In the genomic region with DNA sequence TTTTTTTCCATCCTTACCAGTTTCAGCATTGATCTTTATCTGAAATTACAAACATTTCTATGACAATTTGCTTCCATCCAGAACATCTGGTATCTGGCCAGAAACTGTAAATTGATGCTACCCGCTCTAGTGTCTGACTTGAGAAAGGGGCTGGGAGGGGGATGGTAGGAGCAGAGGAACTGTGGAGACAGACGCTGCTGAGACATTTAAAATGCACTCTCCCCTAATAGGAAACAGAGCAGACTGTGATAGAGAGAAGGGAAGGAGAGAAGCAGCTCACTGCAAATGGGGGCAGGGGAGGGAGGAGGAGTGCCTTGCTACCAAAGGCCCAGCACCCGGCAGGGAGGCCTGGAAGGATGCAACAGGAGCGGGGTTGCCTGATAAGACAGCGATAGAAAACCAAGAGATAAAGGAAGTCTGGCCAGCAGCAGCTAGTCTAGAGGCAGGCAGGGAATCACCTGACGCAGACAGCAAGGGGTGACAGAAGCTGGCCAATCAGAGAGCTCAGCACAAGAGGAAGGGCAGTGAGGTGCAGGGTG, we compare ENCODE assay signal across 1 cellular context.
TF ChIP-seq lines count a peak whose summit lies in the region.

No MANE protein-coding gene starts in this region.

TF ChIP-seq in K562, 482 proteins besides CTCF, POLR2A, EP300 and RAD21 (continued from another document and continues in another):
- TF ChIP-seq PATZ1 (CRISPR knock-in tag; IDR thresholded peaks at IDR 0.05; ENCODE audit: borderline replicate concordance) = no peak
- TF ChIP-seq TAF15 (IDR thresholded peaks at IDR 0.05; ENCODE audit: low read depth, low read length) = no peak
- no peak for TF ChIP-seq ZBTB1 (CRISPR knock-in tag; IDR thresholded peaks at IDR 0.05; ENCODE audit: borderline replicate concordance, low read depth)
- TF ChIP-seq NEUROD1 (IDR thresholded peaks at IDR 0.05; ENCODE audit: borderline replicate concordance, low read depth, low read length, partially characterized antibody) = no peak
- no peak for TF ChIP-seq GATAD2B (IDR thresholded peaks at IDR 0.05; ENCODE audit: borderline replicate concordance)
- no peak for TF ChIP-seq LCOR (CRISPR knock-in tag; IDR thresholded peaks at IDR 0.05)
- TF ChIP-seq MAFK (IDR thresholded peaks at IDR 0.05; ENCODE audit: low read length) = no peak
- TF ChIP-seq CTBP1 (IDR thresholded peaks at IDR 0.05; ENCODE audit: borderline replicate concordance) = peak; percentile 96
- no peak for TF ChIP-seq PTBP1 (IDR thresholded peaks at IDR 0.05; ENCODE audit: low read depth, low read length)
- TF ChIP-seq, protein P1, sequence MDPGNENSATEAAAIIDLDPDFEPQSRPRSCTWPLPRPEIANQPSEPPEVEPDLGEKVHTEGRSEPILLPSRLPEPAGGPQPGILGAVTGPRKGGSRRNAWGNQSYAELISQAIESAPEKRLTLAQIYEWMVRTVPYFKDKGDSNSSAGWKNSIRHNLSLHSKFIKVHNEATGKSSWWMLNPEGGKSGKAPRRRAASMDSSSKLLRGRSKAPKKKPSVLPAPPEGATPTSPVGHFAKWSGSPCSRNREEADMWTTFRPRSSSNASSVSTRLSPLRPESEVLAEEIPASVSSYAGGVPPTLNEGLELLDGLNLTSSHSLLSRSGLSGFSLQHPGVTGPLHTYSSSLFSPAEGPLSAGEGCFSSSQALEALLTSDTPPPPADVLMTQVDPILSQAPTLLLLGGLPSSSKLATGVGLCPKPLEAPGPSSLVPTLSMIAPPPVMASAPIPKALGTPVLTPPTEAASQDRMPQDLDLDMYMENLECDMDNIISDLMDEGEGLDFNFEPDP (CRISPR knock-in tag; IDR thresholded peaks at IDR 0.05) = no peak
- TF ChIP-seq RBM34 (IDR thresholded peaks at IDR 0.05; ENCODE audit: borderline replicate concordance, insufficient read depth, low read length) = no peak
- no peak for TF ChIP-seq SRSF3 (IDR thresholded peaks at IDR 0.05; ENCODE audit: insufficient read depth, low read length)
- peak in 1 of 2 experiments; percentile 92; a peak in 2 of 4 replicates for TF ChIP-seq RCOR1 (IDR thresholded peaks at IDR 0.05; ENCODE audit: borderline replicate concordance in 1 of 2, low read depth in 2 of 2, low read length in 2 of 2)
- TF ChIP-seq BCOR (IDR thresholded peaks at IDR 0.05) = no peak
- TF ChIP-seq ATF1 (CRISPR knock-in tag; IDR thresholded peaks at IDR 0.05) = no peak
- TF ChIP-seq ATF1 (tag; IDR thresholded peaks at IDR 0.05) = 0 out of 2 replicates have a peak, but pooled peaks have one; percentile 28
- TF ChIP-seq PKNOX1 (IDR thresholded peaks at IDR 0.05) = 0 out of 2 replicates have a peak, but pooled peaks have one; percentile 10
- no peak for TF ChIP-seq ZNF134 (CRISPR knock-in tag; conservative IDR thresholded peaks at IDR 0.05)
- no peak for TF ChIP-seq NCOA6 (IDR thresholded peaks at IDR 0.05)
- no peak for TF ChIP-seq MCM5 (IDR thresholded peaks at IDR 0.05; ENCODE audit: low read depth)
- TF ChIP-seq, protein P2, sequence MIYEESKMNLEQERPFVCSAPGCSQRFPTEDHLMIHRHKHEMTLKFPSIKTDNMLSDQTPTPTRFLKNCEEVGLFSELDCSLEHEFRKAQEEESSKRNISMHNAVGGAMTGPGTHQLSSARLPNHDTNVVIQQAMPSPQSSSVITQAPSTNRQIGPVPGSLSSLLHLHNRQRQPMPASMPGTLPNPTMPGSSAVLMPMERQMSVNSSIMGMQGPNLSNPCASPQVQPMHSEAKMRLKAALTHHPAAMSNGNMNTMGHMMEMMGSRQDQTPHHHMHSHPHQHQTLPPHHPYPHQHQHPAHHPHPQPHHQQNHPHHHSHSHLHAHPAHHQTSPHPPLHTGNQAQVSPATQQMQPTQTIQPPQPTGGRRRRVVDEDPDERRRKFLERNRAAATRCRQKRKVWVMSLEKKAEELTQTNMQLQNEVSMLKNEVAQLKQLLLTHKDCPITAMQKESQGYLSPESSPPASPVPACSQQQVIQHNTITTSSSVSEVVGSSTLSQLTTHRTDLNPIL (CRISPR knock-in tag; IDR thresholded peaks at IDR 0.05) = no peak
- TF ChIP-seq ZNF696 (CRISPR knock-in tag; conservative IDR thresholded peaks at IDR 0.05) = no peak
- TF ChIP-seq POLR2B (IDR thresholded peaks at IDR 0.05; ENCODE audit: low read depth, partially characterized antibody) = no peak
- TF ChIP-seq, protein P3, sequence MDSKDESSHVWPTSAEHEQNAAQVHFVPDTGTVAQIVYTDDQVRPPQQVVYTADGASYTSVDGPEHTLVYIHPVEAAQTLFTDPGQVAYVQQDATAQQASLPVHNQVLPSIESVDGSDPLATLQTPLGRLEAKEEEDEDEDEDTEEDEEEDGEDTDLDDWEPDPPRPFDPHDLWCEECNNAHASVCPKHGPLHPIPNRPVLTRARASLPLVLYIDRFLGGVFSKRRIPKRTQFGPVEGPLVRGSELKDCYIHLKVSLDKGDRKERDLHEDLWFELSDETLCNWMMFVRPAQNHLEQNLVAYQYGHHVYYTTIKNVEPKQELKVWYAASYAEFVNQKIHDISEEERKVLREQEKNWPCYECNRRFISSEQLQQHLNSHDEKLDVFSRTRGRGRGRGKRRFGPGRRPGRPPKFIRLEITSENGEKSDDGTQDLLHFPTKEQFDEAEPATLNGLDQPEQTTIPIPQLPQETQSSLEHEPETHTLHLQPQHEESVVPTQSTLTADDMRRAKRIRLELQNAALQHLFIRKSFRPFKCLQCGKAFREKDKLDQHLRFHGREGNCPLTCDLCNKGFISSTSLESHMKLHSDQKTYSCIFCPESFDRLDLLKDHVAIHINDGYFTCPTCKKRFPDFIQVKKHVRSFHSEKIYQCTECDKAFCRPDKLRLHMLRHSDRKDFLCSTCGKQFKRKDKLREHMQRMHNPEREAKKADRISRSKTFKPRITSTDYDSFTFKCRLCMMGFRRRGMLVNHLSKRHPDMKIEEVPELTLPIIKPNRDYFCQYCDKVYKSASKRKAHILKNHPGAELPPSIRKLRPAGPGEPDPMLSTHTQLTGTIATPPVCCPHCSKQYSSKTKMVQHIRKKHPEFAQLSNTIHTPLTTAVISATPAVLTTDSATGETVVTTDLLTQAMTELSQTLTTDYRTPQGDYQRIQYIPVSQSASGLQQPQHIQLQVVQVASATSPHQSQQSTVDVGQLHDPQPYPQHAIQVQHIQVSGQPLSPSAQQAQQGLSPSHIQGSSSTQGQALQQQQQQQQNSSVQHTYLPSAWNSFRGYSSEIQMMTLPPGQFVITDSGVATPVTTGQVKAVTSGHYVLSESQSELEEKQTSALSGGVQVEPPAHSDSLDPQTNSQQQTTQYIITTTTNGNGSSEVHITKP (IDR thresholded peaks at IDR 0.05; ENCODE audit: partially characterized antibody) = no peak
- TF ChIP-seq, protein P4, sequence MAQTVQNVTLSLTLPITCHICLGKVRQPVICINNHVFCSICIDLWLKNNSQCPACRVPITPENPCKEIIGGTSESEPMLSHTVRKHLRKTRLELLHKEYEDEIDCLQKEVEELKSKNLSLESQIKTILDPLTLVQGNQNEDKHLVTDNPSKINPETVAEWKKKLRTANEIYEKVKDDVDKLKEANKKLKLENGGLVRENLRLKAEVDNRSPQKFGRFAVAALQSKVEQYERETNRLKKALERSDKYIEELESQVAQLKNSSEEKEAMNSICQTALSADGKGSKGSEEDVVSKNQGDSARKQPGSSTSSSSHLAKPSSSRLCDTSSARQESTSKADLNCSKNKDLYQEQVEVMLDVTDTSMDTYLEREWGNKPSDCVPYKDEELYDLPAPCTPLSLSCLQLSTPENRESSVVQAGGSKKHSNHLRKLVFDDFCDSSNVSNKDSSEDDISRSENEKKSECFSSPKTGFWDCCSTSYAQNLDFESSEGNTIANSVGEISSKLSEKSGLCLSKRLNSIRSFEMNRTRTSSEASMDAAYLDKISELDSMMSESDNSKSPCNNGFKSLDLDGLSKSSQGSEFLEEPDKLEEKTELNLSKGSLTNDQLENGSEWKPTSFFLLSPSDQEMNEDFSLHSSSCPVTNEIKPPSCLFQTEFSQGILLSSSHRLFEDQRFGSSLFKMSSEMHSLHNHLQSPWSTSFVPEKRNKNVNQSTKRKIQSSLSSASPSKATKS (CRISPR knock-in tag; IDR thresholded peaks at IDR 0.05) = no peak
- no peak for TF ChIP-seq BRD9 (IDR thresholded peaks at IDR 0.05; ENCODE audit: low read depth, partially characterized antibody)
- TF ChIP-seq, protein P5, sequence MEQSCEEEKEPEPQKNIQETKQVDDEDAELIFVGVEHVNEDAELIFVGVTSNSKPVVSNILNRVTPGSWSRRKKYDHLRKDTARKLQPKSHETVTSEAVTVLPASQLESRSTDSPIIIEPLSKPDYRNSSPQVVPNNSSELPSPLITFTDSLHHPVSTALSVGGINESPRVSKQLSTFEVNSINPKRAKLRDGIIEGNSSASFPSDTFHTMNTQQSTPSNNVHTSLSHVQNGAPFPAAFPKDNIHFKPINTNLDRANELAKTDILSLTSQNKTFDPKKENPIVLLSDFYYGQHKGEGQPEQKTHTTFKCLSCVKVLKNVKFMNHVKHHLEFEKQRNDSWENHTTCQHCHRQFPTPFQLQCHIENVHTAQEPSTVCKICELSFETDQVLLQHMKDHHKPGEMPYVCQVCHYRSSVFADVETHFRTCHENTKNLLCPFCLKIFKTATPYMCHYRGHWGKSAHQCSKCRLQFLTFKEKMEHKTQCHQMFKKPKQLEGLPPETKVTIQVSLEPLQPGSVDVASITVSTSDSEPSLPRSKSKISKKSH (CRISPR knock-in tag; IDR thresholded peaks at IDR 0.05) = no peak
- TF ChIP-seq ZNF324 (CRISPR knock-in tag; IDR thresholded peaks at IDR 0.05) = no peak
- TF ChIP-seq ZBTB7A (IDR thresholded peaks at IDR 0.05; ENCODE audit: borderline replicate concordance, control insufficient read depth, low read depth, low read length) = no peak
- TF ChIP-seq, protein P6, sequence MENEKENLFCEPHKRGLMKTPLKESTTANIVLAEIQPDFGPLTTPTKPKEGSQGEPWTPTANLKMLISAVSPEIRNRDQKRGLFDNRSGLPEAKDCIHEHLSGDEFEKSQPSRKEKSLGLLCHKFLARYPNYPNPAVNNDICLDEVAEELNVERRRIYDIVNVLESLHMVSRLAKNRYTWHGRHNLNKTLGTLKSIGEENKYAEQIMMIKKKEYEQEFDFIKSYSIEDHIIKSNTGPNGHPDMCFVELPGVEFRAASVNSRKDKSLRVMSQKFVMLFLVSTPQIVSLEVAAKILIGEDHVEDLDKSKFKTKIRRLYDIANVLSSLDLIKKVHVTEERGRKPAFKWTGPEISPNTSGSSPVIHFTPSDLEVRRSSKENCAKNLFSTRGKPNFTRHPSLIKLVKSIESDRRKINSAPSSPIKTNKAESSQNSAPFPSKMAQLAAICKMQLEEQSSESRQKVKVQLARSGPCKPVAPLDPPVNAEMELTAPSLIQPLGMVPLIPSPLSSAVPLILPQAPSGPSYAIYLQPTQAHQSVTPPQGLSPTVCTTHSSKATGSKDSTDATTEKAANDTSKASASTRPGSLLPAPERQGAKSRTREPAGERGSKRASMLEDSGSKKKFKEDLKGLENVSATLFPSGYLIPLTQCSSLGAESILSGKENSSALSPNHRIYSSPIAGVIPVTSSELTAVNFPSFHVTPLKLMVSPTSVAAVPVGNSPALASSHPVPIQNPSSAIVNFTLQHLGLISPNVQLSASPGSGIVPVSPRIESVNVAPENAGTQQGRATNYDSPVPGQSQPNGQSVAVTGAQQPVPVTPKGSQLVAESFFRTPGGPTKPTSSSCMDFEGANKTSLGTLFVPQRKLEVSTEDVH (IDR thresholded peaks at IDR 0.05; ENCODE audit: low read depth, partially characterized antibody) = no peak
- TF ChIP-seq MEIS2 (IDR thresholded peaks at IDR 0.05; ENCODE audit: partially characterized antibody) = no peak
- 0 out of 4 replicates have a peak, but pooled peaks of 1 of the 2 experiments have one; percentile 16 for TF ChIP-seq SRF (CRISPR knock-in tag; IDR thresholded peaks at IDR 0.05)
- peak; percentile 52; the same call in 1 of the 2 replicates for TF ChIP-seq ARID1B (IDR thresholded peaks at IDR 0.05)
- no peak for TF ChIP-seq RBBP5 (IDR thresholded peaks at IDR 0.05; ENCODE audit: borderline replicate concordance, insufficient read depth, low read length, poor library complexity, severe bottlenecking)
- TF ChIP-seq EGR1 (conservative IDR thresholded peaks at IDR 0.05) = no peak
- TF ChIP-seq ARHGAP35 (IDR thresholded peaks at IDR 0.05; ENCODE audit: partially characterized antibody) = no peak
- no peak for TF ChIP-seq BCLAF1 (IDR thresholded peaks at IDR 0.05; ENCODE audit: borderline replicate concordance in 1 of 2, control insufficient read depth in 1 of 2, low read depth in 2 of 2, low read length in 1 of 2)
- TF ChIP-seq NFYB (IDR thresholded peaks at IDR 0.05; ENCODE audit: extremely low read depth, insufficient read length) = peak; percentile 41
- TF ChIP-seq CXXC5 (CRISPR knock-in tag; IDR thresholded peaks at IDR 0.05) = peak; percentile 42; the same call in 1 of the 2 replicates
